ENCODE assay signal across 1 cellular context in genomic region chr16:3596101-3596861, GRCh38.
TF ChIP-seq lines count a peak whose summit lies in the region.

No MANE protein-coding gene starts in this region.

TF ChIP-seq in HepG2, 621 proteins besides CTCF, POLR2A, EP300 and RAD21 (continued from another document and continues in another):
- TF ChIP-seq ZNF407 (CRISPR knock-in tag; IDR thresholded peaks at IDR 0.05; ENCODE audit: not compliant biosample characterization) (no peak), RORA (CRISPR knock-in tag; IDR thresholded peaks at IDR 0.05) (no peak), ZNF264 (CRISPR knock-in tag; IDR thresholded peaks at IDR 0.05) (peak; percentile 89), SIN3B (IDR thresholded peaks at IDR 0.05; ENCODE audit: low read length) (no peak), NAIF1 (CRISPR knock-in tag; IDR thresholded peaks at IDR 0.05; ENCODE audit: borderline replicate concordance) (peak; percentile 53; the same call in 1 of the 2 replicates), ZFX (CRISPR knock-in tag; IDR thresholded peaks at IDR 0.05; ENCODE audit: low read depth) (peak; percentile 83), AHDC1 (CRISPR knock-in tag; IDR thresholded peaks at IDR 0.05; ENCODE audit: borderline replicate concordance) (peak; percentile 55; the same call in 1 of the 2 replicates), POLR2G (IDR thresholded peaks at IDR 0.05; ENCODE audit: low read depth, low read length) (no peak), ZNF280B (CRISPR knock-in tag; IDR thresholded peaks at IDR 0.05; ENCODE audit: borderline replicate concordance) (0 out of 2 replicates have a peak, but pooled peaks have one; percentile 43), BRF2 (CRISPR knock-in tag; IDR thresholded peaks at IDR 0.05) (0 out of 2 replicates have a peak, but pooled peaks have one; percentile 60), ZNF256 (CRISPR knock-in tag; conservative IDR thresholded peaks at IDR 0.05) (no peak), MXD1 (CRISPR knock-in tag; IDR thresholded peaks at IDR 0.05) (0 out of 2 replicates have a peak, but pooled peaks have one; percentile 51), DMAP1 (CRISPR knock-in tag; IDR thresholded peaks at IDR 0.05) (peak; percentile 89), ADNP (CRISPR knock-in tag; IDR thresholded peaks at IDR 0.05) (0 out of 2 replicates have a peak, but pooled peaks have one; percentile 15), AKAP8 (CRISPR knock-in tag; IDR thresholded peaks at IDR 0.05) (peak; percentile 75), MYNN (CRISPR knock-in tag; IDR thresholded peaks at IDR 0.05; ENCODE audit: low read depth) (no peak), ZFP90 (CRISPR knock-in tag; IDR thresholded peaks at IDR 0.05; ENCODE audit: borderline replicate concordance) (peak; percentile 77; the same call in 1 of the 2 replicates), DNMT3B (CRISPR knock-in tag; conservative IDR thresholded peaks at IDR 0.05) (0 out of 2 replicates have a peak, but pooled peaks have one; percentile 38), MTF2 (CRISPR knock-in tag; IDR thresholded peaks at IDR 0.05; ENCODE audit: borderline replicate concordance) (peak; percentile 62; the same call in 1 of the 2 replicates), IRX3 (CRISPR knock-in tag; IDR thresholded peaks at IDR 0.05; ENCODE audit: borderline replicate concordance, low read depth) (peak; percentile 50; the same call in 1 of the 2 replicates), FOXJ3 (CRISPR knock-in tag; IDR thresholded peaks at IDR 0.05; ENCODE audit: borderline replicate concordance) (peak; percentile 90), ZSCAN5A (CRISPR knock-in tag; IDR thresholded peaks at IDR 0.05; ENCODE audit: borderline replicate concordance) (no peak), KDM4B (CRISPR knock-in tag; IDR thresholded peaks at IDR 0.05) (0 out of 2 replicates have a peak, but pooled peaks have one; percentile 43), CBX1 (IDR thresholded peaks at IDR 0.05; ENCODE audit: low read depth) (no peak), ZNF143 (CRISPR knock-in tag; IDR thresholded peaks at IDR 0.05) (peak; percentile 44; the same call in 1 of the 2 replicates), RXRA (CRISPR knock-in tag; IDR thresholded peaks at IDR 0.05) (peak; percentile 94), KMT2A (CRISPR knock-in tag; IDR thresholded peaks at IDR 0.05) (peak; percentile 50; the same call in 1 of the 2 replicates), MEIS2 (CRISPR knock-in tag; IDR thresholded peaks at IDR 0.05) (peak; percentile 92)
- TF ChIP-seq, protein P1, sequence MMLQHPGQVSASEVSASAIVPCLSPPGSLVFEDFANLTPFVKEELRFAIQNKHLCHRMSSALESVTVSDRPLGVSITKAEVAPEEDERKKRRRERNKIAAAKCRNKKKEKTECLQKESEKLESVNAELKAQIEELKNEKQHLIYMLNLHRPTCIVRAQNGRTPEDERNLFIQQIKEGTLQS (CRISPR knock-in tag; IDR thresholded peaks at IDR 0.05): peak; percentile 24
- TF ChIP-seq, protein P2, sequence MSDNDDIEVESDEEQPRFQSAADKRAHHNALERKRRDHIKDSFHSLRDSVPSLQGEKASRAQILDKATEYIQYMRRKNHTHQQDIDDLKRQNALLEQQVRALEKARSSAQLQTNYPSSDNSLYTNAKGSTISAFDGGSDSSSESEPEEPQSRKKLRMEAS (IDR thresholded peaks at IDR 0.05): peak; percentile 90
- TF ChIP-seq, protein P3, sequence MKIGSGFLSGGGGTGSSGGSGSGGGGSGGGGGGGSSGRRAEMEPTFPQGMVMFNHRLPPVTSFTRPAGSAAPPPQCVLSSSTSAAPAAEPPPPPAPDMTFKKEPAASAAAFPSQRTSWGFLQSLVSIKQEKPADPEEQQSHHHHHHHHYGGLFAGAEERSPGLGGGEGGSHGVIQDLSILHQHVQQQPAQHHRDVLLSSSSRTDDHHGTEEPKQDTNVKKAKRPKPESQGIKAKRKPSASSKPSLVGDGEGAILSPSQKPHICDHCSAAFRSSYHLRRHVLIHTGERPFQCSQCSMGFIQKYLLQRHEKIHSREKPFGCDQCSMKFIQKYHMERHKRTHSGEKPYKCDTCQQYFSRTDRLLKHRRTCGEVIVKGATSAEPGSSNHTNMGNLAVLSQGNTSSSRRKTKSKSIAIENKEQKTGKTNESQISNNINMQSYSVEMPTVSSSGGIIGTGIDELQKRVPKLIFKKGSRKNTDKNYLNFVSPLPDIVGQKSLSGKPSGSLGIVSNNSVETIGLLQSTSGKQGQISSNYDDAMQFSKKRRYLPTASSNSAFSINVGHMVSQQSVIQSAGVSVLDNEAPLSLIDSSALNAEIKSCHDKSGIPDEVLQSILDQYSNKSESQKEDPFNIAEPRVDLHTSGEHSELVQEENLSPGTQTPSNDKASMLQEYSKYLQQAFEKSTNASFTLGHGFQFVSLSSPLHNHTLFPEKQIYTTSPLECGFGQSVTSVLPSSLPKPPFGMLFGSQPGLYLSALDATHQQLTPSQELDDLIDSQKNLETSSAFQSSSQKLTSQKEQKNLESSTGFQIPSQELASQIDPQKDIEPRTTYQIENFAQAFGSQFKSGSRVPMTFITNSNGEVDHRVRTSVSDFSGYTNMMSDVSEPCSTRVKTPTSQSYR (CRISPR knock-in tag; IDR thresholded peaks at IDR 0.05; ENCODE audit: borderline replicate concordance): peak; percentile 56; the same call in 1 of the 2 replicates
- TF ChIP-seq, protein P4, sequence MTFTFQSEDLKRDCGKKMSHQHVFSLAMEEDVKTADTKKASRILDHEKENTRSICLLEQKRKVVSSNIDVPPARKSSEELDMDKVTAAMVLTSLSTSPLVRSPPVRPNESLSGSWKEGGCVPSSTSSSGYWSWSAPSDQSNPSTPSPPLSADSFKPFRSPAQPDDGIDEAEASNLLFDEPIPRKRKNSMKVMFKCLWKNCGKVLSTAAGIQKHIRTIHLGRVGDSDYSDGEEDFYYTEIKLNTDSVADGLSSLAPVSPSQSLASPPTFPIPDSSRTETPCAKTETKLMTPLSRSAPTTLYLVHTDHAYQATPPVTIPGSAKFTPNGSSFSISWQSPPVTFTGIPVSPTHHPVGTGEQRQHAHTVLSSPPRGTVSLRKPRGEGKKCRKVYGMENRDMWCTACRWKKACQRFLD (CRISPR knock-in tag; IDR thresholded peaks at IDR 0.05; ENCODE audit: borderline replicate concordance): no peak
